12 cellular contexts compared by ENCODE assay signal in the genomic region with DNA sequence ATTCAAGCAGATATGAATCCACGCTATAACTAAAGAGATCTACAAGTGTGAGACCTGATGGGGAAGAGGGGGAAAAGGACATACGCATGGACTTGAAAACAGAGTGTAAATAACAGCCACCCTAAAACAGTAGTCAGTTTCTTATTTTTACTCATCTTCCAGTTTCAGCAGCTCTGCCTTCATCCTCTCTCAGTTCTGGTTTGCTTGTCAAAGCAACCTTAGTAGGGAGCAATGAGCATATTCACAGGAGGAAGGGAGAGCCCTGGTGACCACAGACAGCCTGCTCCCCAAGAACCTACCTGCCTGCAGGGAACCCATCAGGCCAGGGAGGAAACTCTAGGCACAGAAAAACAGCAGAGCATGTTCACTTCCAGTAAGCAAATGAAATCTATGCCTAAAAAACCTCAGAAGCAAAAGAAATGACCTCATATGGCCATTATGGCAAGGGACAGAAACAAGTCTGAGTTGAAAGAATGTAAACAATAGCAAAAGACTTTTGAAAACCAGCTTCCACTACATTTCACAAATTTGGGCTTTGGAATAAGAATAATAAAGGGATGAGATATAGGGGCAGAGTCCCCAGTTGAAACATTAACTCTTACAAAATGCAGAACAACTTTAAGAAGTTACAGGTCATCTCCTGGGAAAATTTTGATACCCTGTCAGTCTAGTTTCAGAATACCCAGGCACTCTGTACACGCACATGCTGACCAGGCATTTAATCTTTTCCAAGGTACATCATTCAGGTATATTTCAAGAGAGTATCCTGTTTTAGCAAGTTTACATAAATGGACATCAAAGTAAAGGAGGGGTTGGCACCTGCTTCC.
DNase-seq lines count a peak whose midpoint lies in the region; ATAC-seq and TF ChIP-seq lines count a peak whose summit lies in the region.
"Had no signal": no experiment of that assay in that cellular context is flagged by ENCODE, and none has a peak within 500 bp of the region (broad histone marks: within the 10 kb centered on the region; RNA-seq: fewer than 3 reads in every experiment).

No MANE protein-coding gene starts in this region.

- ATAC-seq in GM18867 (IDR thresholded peaks at IDR 0.05; ENCODE audit: unreplicated experiment) = peak; percentile 72
- peak; percentile 79 for ATAC-seq in GM21786 (IDR thresholded peaks at IDR 0.05; ENCODE audit: unreplicated experiment)
- peak; percentile 85 for ATAC-seq in HG03442 (IDR thresholded peaks at IDR 0.05; ENCODE audit: unreplicated experiment)
- ATAC-seq in foreskin keratinocyte = no peak

- DNase-seq in foreskin keratinocyte (no peak), SKM-1 (lab: John Stamatoyannopoulos, UW; ENCODE audit: unreplicated experiment) (no peak), NCI-H1048 (lab: John Stamatoyannopoulos, UW) (no peak), NCI-H2107 treated with DMSO at 0.1 percent for 48 hours (lab: John Stamatoyannopoulos, UW; ENCODE audit: unreplicated experiment) (no peak), NCI-H1417 (lab: John Stamatoyannopoulos, UW) (no peak)
- DNase-seq: activated CD4-positive, alpha-beta T cell treated with anti-CD3 and anti-CD28 coated beads, Interleukin-2, amount 50 U/mL, for 4 hours; NCI-H446 treated with DMSO at 0.1 percent for 48 hours; stimulated activated naive CD4-positive, alpha-beta T cell treated with Interleukin-2 at 50 U/mL for 16 hours had no signal

- peak overlapping the region; percentile 26 for H3K27ac ChIP-seq in foreskin keratinocyte
- H3K27ac ChIP-seq: KMS-11 had no signal

- H3K27me3 ChIP-seq in foreskin keratinocyte = no peaks in the 10 kb centered on the region

- no peak for TF ChIP-seq CTCF in foreskin keratinocyte (conservative IDR thresholded peaks at IDR 0.05)

- peaks cover 8% of the 10 kb centered on the region for H3K4me1 ChIP-seq in foreskin keratinocyte
